Comparison of ENCODE assay signal across 1 cellular context in the genomic region with DNA sequence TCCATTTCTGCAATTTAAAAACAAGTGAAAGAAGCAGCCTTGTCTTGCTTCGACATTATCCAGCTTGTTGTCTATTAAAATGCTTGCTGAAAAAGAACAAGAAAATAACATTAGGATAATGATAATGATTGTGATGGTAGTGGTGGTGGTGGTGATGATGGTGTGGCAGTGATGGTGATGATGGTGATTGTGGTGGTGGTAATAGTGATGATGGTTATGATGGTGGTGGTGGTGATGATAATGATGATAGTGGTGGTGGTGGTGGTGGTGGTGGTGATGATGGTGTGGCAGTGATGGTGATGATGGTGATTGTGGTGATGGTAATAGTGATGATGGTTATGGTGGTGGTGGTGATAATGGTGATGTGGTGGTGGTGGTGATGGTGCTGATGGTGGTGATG.
TF ChIP-seq lines count a peak whose summit lies in the region.

No MANE protein-coding gene starts in this region.

TF ChIP-seq in HepG2, 621 proteins besides CTCF, POLR2A, EP300 and RAD21:
- TF ChIP-seq ZFP62 (CRISPR knock-in tag; IDR thresholded peaks at IDR 0.05) (no peak), CREB1 (IDR thresholded peaks at IDR 0.05) (peak; percentile 75), CREB1 (CRISPR knock-in tag; IDR thresholded peaks at IDR 0.05) (no peak)
